Comparison of ENCODE assay signal across 8 cellular contexts in genomic region chr7:94509264-94509878, GRCh38. TPM values are rescaled to one million over a fixed set of nuclear protein-coding genes. Genes with fewer than 3 reads are reported as not detected.
A peak's percentile ranks its signal among the peaks of the same experiment; 100 is the strongest.
DNase-seq lines count a peak whose midpoint lies in the region; ATAC-seq and TF ChIP-seq lines count a peak whose summit lies in the region.

Gene CASD1 (plus strand): TSS chr7:94509809. CDS start chr7:94510085, 276 bp downstream.

- H3K27ac ChIP-seq in SK-N-MC (peak within 1 kb of the TSS; percentile 88), prostate gland (peak within 1 kb of the TSS; percentile 96 to 98), urinary bladder (ENCODE audit: low read depth) (peak within 1 kb of the TSS; percentile 96)

- no peak for TF ChIP-seq CTCF in prostate gland (IDR thresholded peaks at IDR 0.05)

- H3K4me1 ChIP-seq in prostate gland (replicated peaks) (peaks cover 5% of the 10 kb centered on the region), urinary bladder (ENCODE audit: insufficient read depth) (no peaks in the 10 kb centered on the region)

- no peaks in the 10 kb centered on the region for H3K27me3 Mint-ChIP-seq in activated naive CD8-positive, alpha-beta T cell

- peak within 1 kb of the TSS; percentile 93 for H3K27ac Mint-ChIP-seq in activated naive CD8-positive, alpha-beta T cell

- ATAC-seq in GM21360 (IDR thresholded peaks at IDR 0.05; ENCODE audit: unreplicated experiment) (peak; percentile 60), left cardiac atrium (peak; percentile 80 to 84)

- WGBS in prostate gland: 4% methylated on average over 31 of the region's 38 CpGs
- WGBS in urinary bladder: 5% methylated on average over 38 of the region's 38 CpGs

- no peak for TF ChIP-seq POLR2A in prostate gland (IDR thresholded peaks at IDR 0.05)

- H3K4me3 ChIP-seq in SK-N-MC (peak within 1 kb of the TSS; percentile 91), prostate gland (peak within 1 kb of the TSS; percentile 64 to 86), urinary bladder (ENCODE audit: low read depth, low read length) (peak within 1 kb of the TSS; percentile 88)

- H3K36me3 ChIP-seq in SK-N-MC (ENCODE audit: insufficient read depth, low read length) (no peaks in the 10 kb centered on the region), prostate gland (no peaks in the 10 kb centered on the region), urinary bladder (ENCODE audit: insufficient read depth) (no peaks in the 10 kb centered on the region)

- peaks cover 43% of the 10 kb centered on the region for H3K4me1 Mint-ChIP-seq in activated naive CD8-positive, alpha-beta T cell (ENCODE audit: low read depth)

- H3K9ac ChIP-seq in SK-N-MC (ENCODE audit: insufficient read length): peak within 1 kb of the TSS; percentile 97

- no peaks in the 10 kb centered on the region for H3K9me3 ChIP-seq in SK-N-MC (ENCODE audit: low read depth, low read length)
- H3K9me3 ChIP-seq in prostate gland: no peaks in the 10 kb centered on the region

- no peaks in the 10 kb centered on the region for H3K9me3 Mint-ChIP-seq in activated naive CD8-positive, alpha-beta T cell (ENCODE audit: low read depth)

- peaks cover 7% of the 10 kb centered on the region for H3K36me3 Mint-ChIP-seq in activated naive CD8-positive, alpha-beta T cell

- H3K27me3 ChIP-seq in prostate gland (replicated peaks; ENCODE audit: insufficient read depth): no peaks in the 10 kb centered on the region

- DNase-seq in DMS53 (lab: John Stamatoyannopoulos, UW) (peak; percentile 85), HT1080 (ENCODE audit: low read depth) (peak; percentile 7), SK-N-MC (ENCODE audit: low read depth, low spot score) (no peak), left cardiac atrium (peak; percentile 75), prostate gland (ENCODE audit: low spot score) (peak; percentile 61)

- intact Hi-C loops in left cardiac atrium (cut with DNase I) (no loop called here), prostate gland (cut with DNase I) (loop anchor here (5.0 kb wide), 1 partner anchor 148 kb away; the partner anchor contains the start of gene SGCE)

- peak within 1 kb of the TSS; percentile 91 for H3K4me3 Mint-ChIP-seq in activated naive CD8-positive, alpha-beta T cell

RNA-seq across cellular contexts. Expression of gene CASD1, which starts in this region (rescaled TPM):
- 7.7 and 11.2 TPM in 2 replicates for total RNA-seq in HT1080 (2014; rRNA removed; shearing (Covaris generic))
- 6.3 and 8.4 TPM in 2 replicates for polyA plus RNA-seq in HT1080 (2015; cell fraction: cytosol; rRNA removed)
- polyA plus RNA-seq in HT1080 (2015; cell fraction: nucleus; rRNA removed): 13.4 and 15.9 TPM in 2 replicates
- total RNA-seq in left cardiac atrium: 10 to 100 TPM; 20.1 to 20.2 TPM
- 10 to 100 TPM; 31.2 to 35.6 TPM for total RNA-seq in prostate gland
- 79.7 TPM for total RNA-seq in urinary bladder
- 16.1 TPM for polyA plus RNA-seq in urinary bladder
